In genomic region chr9:71145179-71145578, GRCh38 we compare ENCODE assay signal across 1 cellular context.
TF ChIP-seq lines count a peak whose summit lies in the region.

No MANE protein-coding gene starts in this region.

TF ChIP-seq in K562, 482 proteins besides CTCF, POLR2A, EP300 and RAD21 (continued from another document and continues in another):
- no peak for TF ChIP-seq ZBTB49 (CRISPR knock-in tag; IDR thresholded peaks at IDR 0.05; ENCODE audit: borderline replicate concordance)
- TF ChIP-seq EP400 (IDR thresholded peaks at IDR 0.05): no peak
- TF ChIP-seq U2AF1 (optimal IDR thresholded peaks at IDR 0.05; ENCODE audit: low read depth, low read length): no peak
- peak; percentile 73 for TF ChIP-seq TEAD4 (IDR thresholded peaks at IDR 0.05; ENCODE audit: low read length)
- TF ChIP-seq TEAD4 (CRISPR knock-in tag; IDR thresholded peaks at IDR 0.05; ENCODE audit: borderline replicate concordance): no peak
- peak; percentile 62 for TF ChIP-seq GABPA (tag; conservative IDR thresholded peaks at IDR 0.05; ENCODE audit: low read depth)
- TF ChIP-seq MIER1 (IDR thresholded peaks at IDR 0.05; ENCODE audit: low read depth): no peak
- no peak for TF ChIP-seq PURB (CRISPR knock-in tag; IDR thresholded peaks at IDR 0.05; ENCODE audit: low read depth)
- peak in 1 of 2 experiments; percentile 37; a peak in 1 of 4 replicates for TF ChIP-seq ETV6 (IDR thresholded peaks at IDR 0.05; ENCODE audit: borderline replicate concordance in 1 of 2, low read depth in 2 of 2, low read length in 1 of 2)
- no peak for TF ChIP-seq ETV6 (CRISPR knock-in tag; IDR thresholded peaks at IDR 0.05; ENCODE audit: borderline replicate concordance)
- no peak for TF ChIP-seq BCLAF1 (IDR thresholded peaks at IDR 0.05; ENCODE audit: borderline replicate concordance in 1 of 2, control insufficient read depth in 1 of 2, low read depth in 2 of 2, low read length in 1 of 2)
- no peak for TF ChIP-seq TRIM28 (IDR thresholded peaks at IDR 0.05)
- TF ChIP-seq REST (CRISPR knock-in tag; IDR thresholded peaks at IDR 0.05; ENCODE audit: low read depth): no peak
- no peak for TF ChIP-seq ZNF699 (CRISPR knock-in tag; IDR thresholded peaks at IDR 0.05; ENCODE audit: insufficient replicate concordance)
- no peak for TF ChIP-seq NFE2L1 (tag; IDR thresholded peaks at IDR 0.05; ENCODE audit: borderline replicate concordance, low read depth)
- TF ChIP-seq ZBTB12 (CRISPR knock-in tag; IDR thresholded peaks at IDR 0.05): no peak
- no peak for TF ChIP-seq ZNF449 (CRISPR knock-in tag; IDR thresholded peaks at IDR 0.05)
- no peak for TF ChIP-seq TRIM25 (IDR thresholded peaks at IDR 0.05; ENCODE audit: borderline replicate concordance)
- TF ChIP-seq ETV1 (tag; conservative IDR thresholded peaks at IDR 0.05; ENCODE audit: low read depth): peak; percentile 68
- TF ChIP-seq HEY1 (CRISPR knock-in tag; IDR thresholded peaks at IDR 0.05; ENCODE audit: borderline replicate concordance): no peak
- TF ChIP-seq IRF9 (tag; IDR thresholded peaks at IDR 0.05): no peak
- TF ChIP-seq XRCC4 (IDR thresholded peaks at IDR 0.05; ENCODE audit: extremely low read depth, insufficient read depth, insufficient read length): no peak
- peak; percentile 36; the same call in 1 of the 2 replicates for TF ChIP-seq SMARCA4 (IDR thresholded peaks at IDR 0.05)
- no peak for TF ChIP-seq PHTF2 (CRISPR knock-in tag; IDR thresholded peaks at IDR 0.05)
- no peak for TF ChIP-seq ZNF318 (IDR thresholded peaks at IDR 0.05; ENCODE audit: borderline replicate concordance in 1 of 2, low read depth in 1 of 2)
- TF ChIP-seq GABPB1 (CRISPR knock-in tag; IDR thresholded peaks at IDR 0.05): no peak
- no peak for TF ChIP-seq NR2C2 (CRISPR knock-in tag; IDR thresholded peaks at IDR 0.05)
- TF ChIP-seq NR2C2 (tag; IDR thresholded peaks at IDR 0.05): no peak
- no peak for TF ChIP-seq FOXO4 (CRISPR knock-in tag; IDR thresholded peaks at IDR 0.05)
- no peak for TF ChIP-seq HMGN3 (IDR thresholded peaks at IDR 0.05; ENCODE audit: borderline replicate concordance, extremely low read depth, insufficient read length, low read depth, low read length)
- TF ChIP-seq SRSF7 (optimal IDR thresholded peaks at IDR 0.05; ENCODE audit: low read depth, low read length): no peak
